In genomic region chr9:91042024-91042423, GRCh38 we compare ENCODE assay signal across 21 cellular contexts.
"Had no signal": no experiment of that assay in that cellular context is flagged by ENCODE, and none has a peak within 500 bp of the region (broad histone marks: within the 10 kb centered on the region; RNA-seq: fewer than 3 reads in every experiment).

No MANE protein-coding gene starts in this region.

- H3K9me3 Mint-ChIP-seq: stimulated activated naive CD8-positive, alpha-beta T cell treated with anti-CD3 and anti-CD28 coated beads, Interleukin-15, amount 100 ng/mL, for 72 hours had no signal

- DNase-seq: cortex of kidney; dorsolateral prefrontal cortex; effector CD8-positive, alpha-beta T cell; heart left ventricle; hypothalamus; kidney glomerular epithelial cell; naive thymus-derived CD4-positive, alpha-beta T cell; posterior cingulate gyrus; spleen; stimulated activated CD4-positive, alpha-beta T cell treated with anti-CD3 and anti-CD28 coated beads, Interleukin-15, amount 100 ng/mL, for 24 hours; stimulated activated CD4-positive, alpha-beta T cell treated with anti-CD3 and anti-CD28 coated beads, Interleukin-1b, Interleukin-23, amount 100 ng/mL, for 48 hours; stimulated activated CD4-positive, alpha-beta T cell treated with anti-CD3 and anti-CD28 coated beads, Interleukin-4, amount 100 ng/mL, for 24 hours; stimulated activated naive B cell treated with anti-CD40 and anti-IgM and Interleukin-4, amounts not matched to agents 10 μg/mL and 1 μg/mL and 100 μg/mL, for 72 hours; stimulated activated naive CD8-positive, alpha-beta T cell treated with anti-CD3 and anti-CD28 coated beads, Interleukin-15, amount 100 ng/mL, for 72 hours; transverse colon had no signal

- ATAC-seq: esophagus mucosa; heart left ventricle; naive thymus-derived CD4-positive, alpha-beta T cell; sciatic nerve; stimulated activated naive B cell treated with anti-CD40 and anti-IgM and Interleukin-4, amounts not matched to agents 10 μg/mL and 1 μg/mL and 100 μg/mL, for 72 hours; stimulated activated naive CD8-positive, alpha-beta T cell treated with anti-CD3 and anti-CD28 coated beads, Interleukin-15, amount 100 ng/mL, for 72 hours had no signal

- H3K4me3 ChIP-seq: dorsolateral prefrontal cortex, heart left ventricle, spleen, thoracic aorta, transverse colon had no signal

- H3K27ac Mint-ChIP-seq: naive thymus-derived CD4-positive, alpha-beta T cell; stimulated activated naive B cell treated with anti-CD40 and anti-IgM and Interleukin-4, amounts not matched to agents 10 μg/mL and 1 μg/mL and 100 μg/mL, for 72 hours; stimulated activated naive CD8-positive, alpha-beta T cell treated with anti-CD3 and anti-CD28 coated beads, Interleukin-15, amount 100 ng/mL, for 72 hours had no signal

- H3K36me3 Mint-ChIP-seq: stimulated activated naive B cell treated with anti-CD40 and anti-IgM and Interleukin-4, amounts not matched to agents 10 μg/mL and 1 μg/mL and 100 μg/mL, for 72 hours had no signal

- H3K9me3 ChIP-seq: heart left ventricle, neutrophil, spleen, thoracic aorta, transverse colon had no signal

- FAIRE-seq: frontal cortex, islet of Langerhans had no signal

- H3K4me3 Mint-ChIP-seq: naive thymus-derived CD4-positive, alpha-beta T cell; stimulated activated naive B cell treated with anti-CD40 and anti-IgM and Interleukin-4, amounts not matched to agents 10 μg/mL and 1 μg/mL and 100 μg/mL, for 72 hours; stimulated activated naive CD8-positive, alpha-beta T cell treated with anti-CD3 and anti-CD28 coated beads, Interleukin-15, amount 100 ng/mL, for 72 hours had no signal

- H3K27ac ChIP-seq: dorsolateral prefrontal cortex, heart left ventricle, neutrophil, spleen, thoracic aorta had no signal

- H3K36me3 ChIP-seq: heart left ventricle, neutrophil, spleen, thoracic aorta, transverse colon had no signal

- H3K27me3 ChIP-seq: transverse colon had no signal
